Comparison of ENCODE assay signal across 11 cellular contexts in genomic region chr12:7934153-7934552, GRCh38. TPM values are rescaled to one million over a fixed set of nuclear protein-coding genes. Genes with fewer than 3 reads are reported as not detected.
A peak's percentile ranks its signal among the peaks of the same experiment; 100 is the strongest.
DNase-seq lines count a peak whose midpoint lies in the region; ATAC-seq and TF ChIP-seq lines count a peak whose summit lies in the region.
"Had no signal": no experiment of that assay in that cellular context is flagged by ENCODE, and none has a peak within 500 bp of the region (broad histone marks: within the 10 kb centered on the region; RNA-seq: fewer than 3 reads in every experiment).

No MANE protein-coding gene starts in this region.

- TF ChIP-seq CTCF in right lobe of liver (IDR thresholded peaks at IDR 0.05), result no peak
- TF ChIP-seq CTCF in thyroid gland (IDR thresholded peaks at IDR 0.05), result no peak

- no peaks in the 10 kb centered on the region for H3K27me3 ChIP-seq in right lobe of liver
- H3K27me3 ChIP-seq in thyroid gland, result no peaks in the 10 kb centered on the region

- intact Hi-C loops in right lobe of liver (cut with DNase I), result no loop called here
- intact Hi-C loops in thyroid gland (cut with DNase I), result loop anchor here (5.0 kb wide), 1 partner anchor 58 kb away; no protein-coding TSS in a partner anchor

- H3K27ac ChIP-seq in right lobe of liver, result peak overlapping the region; percentile 33 to 83 (median 76)
- peak overlapping the region; percentile 5 to 83 (median 81) for H3K27ac ChIP-seq in thyroid gland

- H3K4me1 ChIP-seq in right lobe of liver (no peaks in the 10 kb centered on the region), thyroid gland (peaks cover 4 to 12% of the 10 kb centered on the region in 2 donors)

- H3K36me3 ChIP-seq in right lobe of liver (peaks cover 0 to 10% (median 0%) of the 10 kb centered on the region in 4 donors), thyroid gland (peaks cover 18 to 28% of the 10 kb centered on the region in 2 donors)

- no peak for ATAC-seq in right lobe of liver
- no peak for ATAC-seq in HG02763 (IDR thresholded peaks at IDR 0.05; ENCODE audit: unreplicated experiment)

- TF ChIP-seq POLR2A in right lobe of liver (IDR thresholded peaks at IDR 0.05) (no peak), thyroid gland (IDR thresholded peaks at IDR 0.05) (no peak)

- H3K9me3 ChIP-seq in right lobe of liver (no peaks in the 10 kb centered on the region), thyroid gland (no peaks in the 10 kb centered on the region)

- DNase-seq in activated effector memory CD4-positive, alpha-beta T cell treated with anti-CD3 and anti-CD28 coated beads, Interleukin-2, amount 50 U/mL, for 16 hours, result peak; percentile 74
- no peak for DNase-seq in activated effector memory CD4-positive, alpha-beta T cell treated with Interleukin-2 at 50 U/mL for 16 hours
- peak; percentile 13 for DNase-seq in astrocyte of the hippocampus (ENCODE audit: low read depth, low spot score)
- DNase-seq in right lobe of liver, result peak in 1 of 3 donors; percentile 27
- DNase-seq in thyroid gland, result no peak
- no peak for DNase-seq in HT-29 (ENCODE audit: low spot score)
- no peak for DNase-seq in NCI-H146 (lab: John Stamatoyannopoulos, UW)
- DNase-seq: activated T-cell treated with anti-CD3 and anti-CD28 coated beads, Interleukin-2, amount 50 U/mL, for 48 hours; immature natural killer cell; NCI-H526 treated with DMSO at 0.1 percent for 48 hours had no signal

- H3K4me3 ChIP-seq in right lobe of liver (peak overlapping the region; percentile 34 to 46 (median 44)), thyroid gland (replicated peaks in 1 of 3) (peak overlapping the region in 1 of 3 donors; percentile 37)

- WGBS in right lobe of liver (ENCODE audit: insufficient coverage, low coverage, low lambda C conversion rate, missing lambda C conversion rate), result 29% methylated on average over 4 of the region's 7 CpGs
- 60 to 69% methylated on average over 7 of the region's 7 CpGs for WGBS in thyroid gland, 2 donors

RNA-seq across cellular contexts. Expression of gene SLC2A3, which starts 1.8 kb away (rescaled TPM):
- total RNA-seq in right lobe of liver (10 to 100 TPM in 2 of 6 experiments, 1 to 10 TPM in 4; 6.6 to 53.5 (median 8.4) TPM), thyroid gland (10 to 100 TPM in 2 of 4 donors, 1 to 10 TPM in 2; 9.2 to 81.0 (median 40.1) TPM)
- total RNA-seq in HT-29 (2014; rRNA removed; shearing (Covaris generic)), result not detected in 2 replicates

Comparison
In these comparisons a context has a peak if more than half of its experiments do, and no peak if none do; other contexts are left out.
1. DNase-seq: peak in activated effector memory CD4-positive, alpha-beta T cell treated with anti-CD3 and anti-CD28 coated beads, Interleukin-2, amount 50 U/mL, for 16 hours (single experiment) and astrocyte of the hippocampus (single experiment); none in activated effector memory CD4-positive, alpha-beta T cell treated with Interleukin-2 at 50 U/mL for 16 hours (single experiment), thyroid gland (0 of 2), HT-29 (single experiment) and NCI-H146 (single experiment).